1 cellular context compared by ENCODE assay signal in genomic region chr12:1464925-1465324, GRCh38.
TF ChIP-seq lines count a peak whose summit lies in the region.

No MANE protein-coding gene starts in this region.

TF ChIP-seq in SK-N-SH treated with all-trans-retinoic acid at 6 μM for 48 hours, 23 proteins besides CTCF, POLR2A, EP300 and RAD21 (continued from another document):
- TF ChIP-seq TSHZ2 (CRISPR knock-in tag; IDR thresholded peaks at IDR 0.05): no peak
- TF ChIP-seq POU6F1 (CRISPR knock-in tag; IDR thresholded peaks at IDR 0.05; ENCODE audit: borderline replicate concordance, low read depth): no peak
- TF ChIP-seq ZC3H10 (CRISPR knock-in tag; IDR thresholded peaks at IDR 0.05): no peak
- TF ChIP-seq ZFP3 (CRISPR knock-in tag; IDR thresholded peaks at IDR 0.05): no peak
- TF ChIP-seq GLIS3 (CRISPR knock-in tag; IDR thresholded peaks at IDR 0.05): no peak
- TF ChIP-seq TOX (CRISPR knock-in tag; IDR thresholded peaks at IDR 0.05; ENCODE audit: borderline replicate concordance): no peak
- TF ChIP-seq ISL1 (CRISPR knock-in tag; IDR thresholded peaks at IDR 0.05): no peak
- TF ChIP-seq ZNF565 (CRISPR knock-in tag; conservative IDR thresholded peaks at IDR 0.05; ENCODE audit: low read depth): no peak
- no peak for TF ChIP-seq ZFP30 (CRISPR knock-in tag; IDR thresholded peaks at IDR 0.05)
- TF ChIP-seq ESRRG (CRISPR knock-in tag; IDR thresholded peaks at IDR 0.05): no peak
- TF ChIP-seq CSRNP3 (CRISPR knock-in tag; IDR thresholded peaks at IDR 0.05): no peak
- TF ChIP-seq RARB (CRISPR knock-in tag; IDR thresholded peaks at IDR 0.05): no peak
- TF ChIP-seq CREB5 (CRISPR knock-in tag; IDR thresholded peaks at IDR 0.05; ENCODE audit: low read depth): no peak
- TF ChIP-seq ZNF70 (CRISPR knock-in tag; IDR thresholded peaks at IDR 0.05): no peak
- TF ChIP-seq ARNTL (CRISPR knock-in tag; IDR thresholded peaks at IDR 0.05; ENCODE audit: borderline replicate concordance, low read depth): no peak
- TF ChIP-seq PPARA (CRISPR knock-in tag; IDR thresholded peaks at IDR 0.05; ENCODE audit: borderline replicate concordance): no peak
- TF ChIP-seq SNAI2 (CRISPR knock-in tag; IDR thresholded peaks at IDR 0.05): no peak
- TF ChIP-seq CSDC2 (CRISPR knock-in tag; IDR thresholded peaks at IDR 0.05): no peak
